ENCODE assay signal across 8 cellular contexts in genomic region chr11:84780689-84781293, GRCh38.
DNase-seq lines count a peak whose midpoint lies in the region; ATAC-seq, FAIRE-seq and TF ChIP-seq lines count a peak whose summit lies in the region.

No MANE protein-coding gene starts in this region.

- TF ChIP-seq POLR2A in gastroesophageal sphincter (IDR thresholded peaks at IDR 0.05): no peak

- no peak overlapping the region for H3K4me3 ChIP-seq in bronchial epithelial cell (ENCODE audit: low read depth, low read length)
- H3K4me3 ChIP-seq in gastroesophageal sphincter: no peak overlapping the region

- H3K9me3 Mint-ChIP-seq in nephron: no peaks in the 10 kb centered on the region

- no peaks in the 10 kb centered on the region for H3K4me1 ChIP-seq in gastroesophageal sphincter

- no peaks in the 10 kb centered on the region for H3K36me3 Mint-ChIP-seq in nephron (ENCODE audit: low read depth)

- WGBS in gastroesophageal sphincter (ENCODE audit: low coverage in 1 of 2), 2 donors: 15 to 24% methylated on average over 3 of the region's 3 CpGs

- no peaks in the 10 kb centered on the region for H3K9me3 ChIP-seq in gastroesophageal sphincter

- no peak overlapping the region for H3K27ac Mint-ChIP-seq in nephron

- DNase-seq in NCI-H748 (lab: John Stamatoyannopoulos, UW; ENCODE audit: unreplicated experiment) (peak; percentile 0), NCI-H748 treated with DMSO at 0.1 percent for 48 hours (lab: John Stamatoyannopoulos, UW) (no peak), NCI-H2081 treated with DMSO at 0.1 percent for 48 hours (lab: John Stamatoyannopoulos, UW) (peak; percentile 16), bronchial epithelial cell (ENCODE audit: low read depth) (peak; percentile 47)
- no peak for DNase-seq in activated CD4-positive, CD25-positive, alpha-beta regulatory T cell (lab: John Stamatoyannopoulos, UW)

- H3K4me1 Mint-ChIP-seq in nephron: no peaks in the 10 kb centered on the region

- H3K36me3 ChIP-seq in bronchial epithelial cell (ENCODE audit: control insufficient read depth, insufficient read depth, low read length) (no peaks in the 10 kb centered on the region), gastroesophageal sphincter (no peaks in the 10 kb centered on the region)

- H3K4me3 Mint-ChIP-seq in nephron: no peak overlapping the region

- TF ChIP-seq CTCF in bronchial epithelial cell (IDR thresholded peaks at IDR 0.05; ENCODE audit: insufficient read depth, low read length, severe bottlenecking): peak; percentile 38
- peak; percentile 43 to 66 (median 53) for TF ChIP-seq CTCF in nephron (IDR thresholded peaks at IDR 0.05; ENCODE audit: unreplicated experiment in 3 of 3)
- TF ChIP-seq CTCF in gastroesophageal sphincter (IDR thresholded peaks at IDR 0.05): peak in 2 of 4 experiments; percentile 4 to 39

- no peak for TF ChIP-seq EP300 in gastroesophageal sphincter (IDR thresholded peaks at IDR 0.05)

- H3K27me3 ChIP-seq in bronchial epithelial cell (ENCODE audit: control insufficient read depth, insufficient read depth, low read length): no peaks in the 10 kb centered on the region
- H3K27me3 ChIP-seq in gastroesophageal sphincter: no peaks in the 10 kb centered on the region

- no peaks in the 10 kb centered on the region for H3K27me3 Mint-ChIP-seq in nephron (ENCODE audit: low read depth)

- ATAC-seq in gastroesophageal sphincter: no peak
- no peak for ATAC-seq in HG03442 (IDR thresholded peaks at IDR 0.05; ENCODE audit: unreplicated experiment)

- no peak overlapping the region for H3K27ac ChIP-seq in gastroesophageal sphincter

- FAIRE-seq in bronchial epithelial cell (lab: Jason Lieb, UNC): no peak

Comparison
In these comparisons a context has a peak if more than half of its experiments do, and no peak if none do; other contexts are left out.
1. DNase-seq: peak in NCI-H748 (single experiment), NCI-H2081 treated with DMSO at 0.1 percent for 48 hours (single experiment) and bronchial epithelial cell (single experiment); none in NCI-H748 treated with DMSO at 0.1 percent for 48 hours (single experiment) and activated CD4-positive, CD25-positive, alpha-beta regulatory T cell (0 of 4).